ENCODE assay signal across 35 cellular contexts in genomic region chr20:37457928-37458327, GRCh38.
"Had no signal": no experiment of that assay in that cellular context is flagged by ENCODE, and none has a peak within 500 bp of the region (broad histone marks: within the 10 kb centered on the region; RNA-seq: fewer than 3 reads in every experiment).

No MANE protein-coding gene starts in this region.

- ATAC-seq: activated CD8-positive, alpha-beta T cell treated with anti-CD3 and anti-CD28 coated beads for 36 hours; activated T-cell treated with anti-CD3 and anti-CD28 coated beads, Interleukin-2, amount 50 U/mL, for 72 hours; activated T-helper 17 cell treated with anti-CD3 and anti-CD28 coated beads, Interleukin-2, amount 50 U/mL, for 72 hours; PC-3; Right ventricle myocardium inferior had no signal

- H3K36me3 Mint-ChIP-seq: activated naive CD8-positive, alpha-beta T cell treated with anti-CD3 and anti-CD28 coated beads for 36 hours had no signal

- H3K4me1 Mint-ChIP-seq: activated CD4-positive, alpha-beta T cell treated with anti-CD3 and anti-CD28 coated beads, Interleukin-2, amount 10 ng/mL, durations not matched to agents 24 days and 14 days; activated naive CD8-positive, alpha-beta T cell treated with anti-CD3 and anti-CD28 coated beads for 36 hours; activated T-helper 17 cell treated with anti-CD3 and anti-CD28 coated beads, Interleukin-2, amount 50 U/mL, for 72 hours had no signal

- H3K4me3 Mint-ChIP-seq: activated CD4-positive, alpha-beta T cell treated with anti-CD3 and anti-CD28 coated beads, Interleukin-2, amount 10 ng/mL, durations not matched to agents 24 days and 14 days; activated CD8-positive, alpha-beta T cell treated with anti-CD3 and anti-CD28 coated beads for 36 hours; activated naive CD8-positive, alpha-beta T cell treated with anti-CD3 and anti-CD28 coated beads for 36 hours; activated T-cell treated with anti-CD3 and anti-CD28 coated beads, Interleukin-2, amount 50 U/mL, for 72 hours; activated T-helper 17 cell treated with anti-CD3 and anti-CD28 coated beads, Interleukin-2, amount 50 U/mL, for 72 hours had no signal

- H3K36me3 ChIP-seq: brain microvascular endothelial cell, Peyer's patch had no signal

- H3K4me1 ChIP-seq: Peyer's patch had no signal

- DNase-seq: activated CD4-positive, alpha-beta T cell treated with anti-CD3 and anti-CD28 coated beads, Interleukin-2, amount 10 ng/mL, durations not matched to agents 24 days and 14 days; activated CD4-positive, alpha-beta T cell treated with anti-CD3 and anti-CD28 coated beads, Interleukin-2, amount 50 U/mL, for 4 hours; activated CD8-positive, alpha-beta T cell treated with anti-CD3 and anti-CD28 coated beads for 36 hours; activated effector memory CD4-positive, alpha-beta T cell treated with anti-CD3 and anti-CD28 coated beads, Interleukin-2, amount 50 U/mL, for 16 hours; activated naive CD4-positive, alpha-beta T cell; activated naive CD4-positive, alpha-beta T cell treated with anti-CD3 and anti-CD28 coated beads, Interleukin-2, amount 50 U/mL, for 16 hours; activated naive CD8-positive, alpha-beta T cell treated with anti-CD3 and anti-CD28 coated beads for 36 hours; activated T-cell treated with anti-CD3 and anti-CD28 coated beads, Interleukin-2, amount 50 U/mL, for 1 hour; activated T-cell treated with anti-CD3 and anti-CD28 coated beads, Interleukin-2, amount 50 U/mL, for 72 hours; amniotic stem cell; aorta; brain microvascular endothelial cell; central memory CD4-positive, alpha-beta T cell; Kasumi-1; KG1; MM.1S; MV-4-11; NCI-H1092; NCI-H1436 treated with DMSO at 0.1 percent for 48 hours; NCI-H1694 treated with DMSO at 0.1 percent for 48 hours; NCI-H2029; NCI-H2107; NCI-H226; NCI-H446 treated with DMSO at 0.1 percent for 48 hours; NCI-H524; NCI-H69; NK-92 treated with Interleukin-12 subunit alpha and Interleukin-12 subunit beta, amount 100 ng/mL, for 24 hours; PC-3; Peyer's patch; RPMI8226; SW 1271; T-helper 1 cell; T-helper 2 cell had no signal

- H3K27ac Mint-ChIP-seq: activated CD4-positive, alpha-beta T cell treated with anti-CD3 and anti-CD28 coated beads, Interleukin-2, amount 10 ng/mL, durations not matched to agents 24 days and 14 days; activated CD8-positive, alpha-beta T cell treated with anti-CD3 and anti-CD28 coated beads for 36 hours; activated naive CD8-positive, alpha-beta T cell treated with anti-CD3 and anti-CD28 coated beads for 36 hours; activated T-cell treated with anti-CD3 and anti-CD28 coated beads, Interleukin-2, amount 50 U/mL, for 72 hours; activated T-helper 17 cell treated with anti-CD3 and anti-CD28 coated beads, Interleukin-2, amount 50 U/mL, for 72 hours had no signal

- H3K27ac ChIP-seq: brain microvascular endothelial cell, Peyer's patch had no signal

- H3K27me3 Mint-ChIP-seq: activated CD8-positive, alpha-beta T cell treated with anti-CD3 and anti-CD28 coated beads for 36 hours; activated naive CD8-positive, alpha-beta T cell treated with anti-CD3 and anti-CD28 coated beads for 36 hours had no signal

- H3K27me3 ChIP-seq: Peyer's patch had no signal

- H3K4me3 ChIP-seq: Peyer's patch had no signal
